ENCODE assay signal across 8 cellular contexts in the genomic region with DNA sequence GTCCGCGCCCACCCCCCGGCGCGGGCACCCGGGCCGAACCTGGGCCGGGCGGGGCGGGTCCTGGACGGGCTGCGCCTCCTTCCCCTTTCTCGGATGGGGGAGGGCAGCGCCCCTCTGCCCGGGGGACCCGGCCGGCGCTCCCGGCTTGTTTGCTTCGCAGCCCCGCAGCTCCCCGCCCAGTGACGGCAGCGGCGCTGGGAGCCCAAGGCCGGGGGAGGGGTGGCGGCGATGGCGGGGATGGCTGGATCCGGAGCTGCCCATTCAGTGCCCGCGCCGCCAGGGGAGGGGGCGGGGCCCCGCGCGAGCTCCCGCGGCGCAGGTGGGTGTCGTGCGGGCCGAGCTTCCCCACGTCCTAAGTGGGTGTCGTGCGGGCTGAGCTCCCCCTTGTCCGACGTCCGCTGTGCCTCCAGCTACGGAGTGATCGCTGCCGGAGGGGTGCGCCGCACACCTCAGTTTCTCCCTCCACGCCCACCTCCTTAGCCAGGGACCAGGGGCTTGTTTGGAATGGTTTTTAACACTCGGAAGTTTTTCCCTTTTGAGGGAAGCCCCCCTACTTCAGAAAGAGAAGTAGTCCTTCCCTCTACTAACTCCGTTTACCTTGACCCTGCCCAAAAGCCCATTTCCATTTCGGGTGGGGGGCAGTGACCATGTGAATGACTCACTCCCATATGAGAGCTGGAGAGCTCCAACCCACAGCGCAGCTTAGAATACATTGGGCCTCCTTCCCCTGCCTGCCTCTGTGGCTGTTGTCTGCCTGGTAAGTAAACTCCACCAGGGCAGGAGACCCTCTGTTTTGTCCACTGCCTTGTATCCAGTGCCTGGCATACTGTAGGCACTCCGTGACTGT. TPM values are rescaled to one million over a fixed set of nuclear protein-coding genes. Genes with fewer than 3 reads are reported as not detected.
DNase-seq lines count a peak whose midpoint lies in the region; ATAC-seq and TF ChIP-seq lines count a peak whose summit lies in the region.

No MANE protein-coding gene starts in this region.

- H3K27me3 Mint-ChIP-seq in activated naive CD8-positive, alpha-beta T cell treated with anti-CD3 and anti-CD28 coated beads, Interleukin-2, amount 50 U/mL, for 24 hours: no peaks in the 10 kb centered on the region

- peak overlapping the region; percentile 87 for H2AFZ ChIP-seq in trophoblast cell (ENCODE audit: insufficient read depth, low read length, poor library complexity)

- peak overlapping the region; percentile 46 for H2BK5ac ChIP-seq in trophoblast cell (ENCODE audit: low read depth, low read length, poor library complexity)

- intact Hi-C loops in heart right ventricle (cut with DNase I): no loop called here

- H3K9ac ChIP-seq in trophoblast cell (ENCODE audit: low read length): peak overlapping the region; percentile 89

- peak overlapping the region; percentile 74 for H2BK120ac ChIP-seq in trophoblast cell (ENCODE audit: insufficient read depth, low read length, poor library complexity)

- H3K9me3 ChIP-seq in SJCRH30 (replicated peaks) (no peaks in the 10 kb centered on the region), heart right ventricle (no peaks in the 10 kb centered on the region), trophoblast cell (ENCODE audit: insufficient read depth, low read depth, low read length) (no peaks in the 10 kb centered on the region)

- no peak overlapping the region for H2BK12ac ChIP-seq in trophoblast cell (ENCODE audit: low read length)

- TF ChIP-seq CTCF in heart right ventricle (IDR thresholded peaks at IDR 0.05): peak in 2 of 9 donors; percentile 9 to 10

- no peak overlapping the region for H3K4ac ChIP-seq in trophoblast cell (ENCODE audit: low read depth, low read length)

- H3K4me2 ChIP-seq in trophoblast cell (ENCODE audit: low read length): peak overlapping the region; percentile 90

- H3K27ac ChIP-seq in SJCRH30 (no peak overlapping the region), heart right ventricle (peak overlapping the region; percentile 63 to 92 (median 86)), trophoblast cell (ENCODE audit: low read depth, low read length) (peak overlapping the region; percentile 60)

- peaks cover 4% of the 10 kb centered on the region for H3K36me3 Mint-ChIP-seq in activated naive CD8-positive, alpha-beta T cell treated with anti-CD3 and anti-CD28 coated beads, Interleukin-2, amount 50 U/mL, for 24 hours (ENCODE audit: low read depth)

- H2AK5ac ChIP-seq in trophoblast cell (ENCODE audit: low read length): peak overlapping the region; percentile 24

- H3K27me3 ChIP-seq in SJCRH30: no peaks in the 10 kb centered on the region
- no peaks in the 10 kb centered on the region for H3K27me3 ChIP-seq in heart right ventricle
- no peaks in the 10 kb centered on the region for H3K27me3 ChIP-seq in trophoblast cell (ENCODE audit: insufficient read depth, low read length)

- peak overlapping the region; percentile 69 for H3K18ac ChIP-seq in trophoblast cell (ENCODE audit: low read length)

- H3K14ac ChIP-seq in trophoblast cell (ENCODE audit: low read length): peak overlapping the region; percentile 82

- peak overlapping the region; percentile 79 for H3K4me3 Mint-ChIP-seq in activated naive CD8-positive, alpha-beta T cell treated with anti-CD3 and anti-CD28 coated beads, Interleukin-2, amount 50 U/mL, for 24 hours

- H3K79me1 ChIP-seq in trophoblast cell (ENCODE audit: low read length): peaks cover 16% of the 10 kb centered on the region

- H3K4me1 ChIP-seq in SJCRH30: no peaks in the 10 kb centered on the region
- peaks cover 7 to 31% (median 25%) of the 10 kb centered on the region in 9 donors for H3K4me1 ChIP-seq in heart right ventricle
- H3K4me1 ChIP-seq in trophoblast cell (ENCODE audit: control insufficient read depth in 1 of 2, insufficient read depth in 2 of 2, low read length in 2 of 2): peaks cover 3 to 4% of the 10 kb centered on the region in 2 experiments

- H3K4me3 ChIP-seq in SJCRH30 (peak overlapping the region; percentile 83), heart right ventricle (peak overlapping the region; percentile 63 to 97 (median 86)), trophoblast cell (ENCODE audit: low read depth, low read length) (peak overlapping the region; percentile 82)

- peak overlapping the region; percentile 89 for H4K91ac ChIP-seq in trophoblast cell (ENCODE audit: low read depth, low read length)

- H3K79me2 ChIP-seq in trophoblast cell (ENCODE audit: control insufficient read depth, insufficient read depth, low read length, poor library complexity): peaks cover 18% of the 10 kb centered on the region

- DNase-seq in ELR (ENCODE audit: low read depth) (peak; percentile 71), SJCRH30 (peak; percentile 35 to 45), heart right ventricle (peak; percentile 36 to 70), trophoblast cell (peak; percentile 45 to 67), MV-4-11 (lab: John Stamatoyannopoulos, UW) (no peak), cortex of kidney (lab: John Stamatoyannopoulos, UW) (no peak)
- DNase-seq in activated naive CD8-positive, alpha-beta T cell treated with anti-CD3 and anti-CD28 coated beads, Interleukin-2, amount 50 U/mL, for 24 hours: peak; percentile 66

- H4K8ac ChIP-seq in trophoblast cell (ENCODE audit: low read depth, low read length): peak overlapping the region; percentile 68

- no peak overlapping the region for H3K23ac ChIP-seq in trophoblast cell (ENCODE audit: low read length)

- H3K4me1 Mint-ChIP-seq in activated naive CD8-positive, alpha-beta T cell treated with anti-CD3 and anti-CD28 coated beads, Interleukin-2, amount 50 U/mL, for 24 hours: peaks cover 18% of the 10 kb centered on the region

- 3 to 4% methylated on average over 48 to 60 of the region's 60 CpGs for WGBS in heart right ventricle, 2 donors
- no CpG with 5 or more reads among the region's 60 CpGs for WGBS in trophoblast cell (ENCODE audit: extremely low coverage, insufficient coverage, insufficient read length)

- H3K36me3 ChIP-seq in SJCRH30 (peaks cover 21% of the 10 kb centered on the region), heart right ventricle (peaks cover 0 to 48% (median 21%) of the 10 kb centered on the region in 9 donors), trophoblast cell (ENCODE audit: control insufficient read depth in 1 of 2, insufficient read depth in 2 of 2, low read length in 2 of 2) (peaks cover 5 to 20% of the 10 kb centered on the region in 2 experiments)

- H3K9me3 Mint-ChIP-seq in activated naive CD8-positive, alpha-beta T cell treated with anti-CD3 and anti-CD28 coated beads, Interleukin-2, amount 50 U/mL, for 24 hours: no peaks in the 10 kb centered on the region

- ATAC-seq in HG02759 (IDR thresholded peaks at IDR 0.05; ENCODE audit: unreplicated experiment): peak; percentile 26
- ATAC-seq in activated naive CD8-positive, alpha-beta T cell treated with anti-CD3 and anti-CD28 coated beads, Interleukin-2, amount 50 U/mL, for 24 hours: peak; percentile 4
- ATAC-seq in heart right ventricle: peak in 7 of 8 donors; percentile 13 to 58 (median 25)

- peak overlapping the region; percentile 52 for H3K27ac Mint-ChIP-seq in activated naive CD8-positive, alpha-beta T cell treated with anti-CD3 and anti-CD28 coated beads, Interleukin-2, amount 50 U/mL, for 24 hours

- peak overlapping the region; percentile 67 for H4K12ac ChIP-seq in trophoblast cell (ENCODE audit: low read depth, low read length)

RNA-seq across cellular contexts. Expression of a gene that starts 0.7 kb away (rescaled TPM):
- 10.6 and 12.0 TPM in 2 replicates for total RNA-seq in SJCRH30 (2014; rRNA removed; shearing (Covaris generic))
- 10 to 100 TPM; 21.6 to 33.4 (median 27.0) TPM for total RNA-seq in heart right ventricle
- polyA plus RNA-seq in heart right ventricle: 10 to 100 TPM; 21.0 to 75.1 TPM
- 44.8 and 47.2 TPM in 2 replicates for polyA plus RNA-seq in trophoblast cell (2013)

RNA-seq across cellular contexts. Expression of a gene that starts 1.8 kb away (rescaled TPM):
- 31.9 and 33.6 TPM in 2 replicates for total RNA-seq in SJCRH30 (2014; rRNA removed; shearing (Covaris generic))
- total RNA-seq in heart right ventricle: 10 to 100 TPM; 17.9 to 30.5 (median 23.4) TPM
- polyA plus RNA-seq in heart right ventricle: 10 to 100 TPM; 12.8 to 15.4 TPM
- 25.0 and 26.0 TPM in 2 replicates for polyA plus RNA-seq in trophoblast cell (2013)

RNA-seq across cellular contexts. Expression of a gene that starts 34.3 kb away (rescaled TPM):
- 6.3 and 8.7 TPM in 2 replicates for total RNA-seq in SJCRH30 (2014; rRNA removed; shearing (Covaris generic))
- total RNA-seq in heart right ventricle: 10 to 100 TPM in 5 of 10 donors, 1 to 10 TPM in 5; 5.3 to 16.0 (median 9.8) TPM
- 1 to 10 TPM; 2.9 to 4.4 TPM for polyA plus RNA-seq in heart right ventricle
- 14.3 and 15.6 TPM in 2 replicates for polyA plus RNA-seq in trophoblast cell (2013)

RNA-seq across cellular contexts. Expression of a gene that starts 34.4 kb away (rescaled TPM):
- total RNA-seq in SJCRH30 (2014; rRNA removed; shearing (Covaris generic)): 10.5 and 13.0 TPM in 2 replicates
- total RNA-seq in heart right ventricle: 10 to 100 TPM; 13.6 to 28.1 (median 20.9) TPM
- 10 to 100 TPM; 16.8 to 19.3 TPM for polyA plus RNA-seq in heart right ventricle
- polyA plus RNA-seq in trophoblast cell (2013): 16.7 and 17.2 TPM in 2 replicates

Comparison
In these comparisons a context has a peak if more than half of its experiments do, and no peak if none do; other contexts are left out.
1. DNase-seq: peak in ELR (single experiment), SJCRH30 (2 of 2), activated naive CD8-positive, alpha-beta T cell treated with anti-CD3 and anti-CD28 coated beads, Interleukin-2, amount 50 U/mL, for 24 hours (single experiment), heart right ventricle (2 of 2) and trophoblast cell (2 of 2); none in MV-4-11 (single experiment) and cortex of kidney (single experiment).
2. Peak in every context shown above with its lines, with median percentiles within 50 percentile points of each other: ATAC-seq and H3K4me3 ChIP-seq.